1 cellular context compared by ENCODE assay signal in genomic region chr2:28566441-28567075, GRCh38.
A peak's percentile ranks its signal among the peaks of the same experiment; 100 is the strongest.
TF ChIP-seq lines count a peak whose summit lies in the region.

No MANE protein-coding gene starts in this region.

TF ChIP-seq in K562, 482 proteins besides CTCF, POLR2A, EP300 and RAD21 (continued from another document and continues in another):
- TF ChIP-seq ZNF639 (CRISPR knock-in tag; conservative IDR thresholded peaks at IDR 0.05 in 1 of 2, IDR thresholded peaks at IDR 0.05 in 1 of 2): no peak
- TF ChIP-seq FOXA3 (CRISPR knock-in tag; conservative IDR thresholded peaks at IDR 0.05 in 1 of 2, IDR thresholded peaks at IDR 0.05 in 1 of 2): peak in 1 of 2 experiments; percentile 46; a peak in 1 of 4 replicates
- no peak for TF ChIP-seq IRF9 (tag; IDR thresholded peaks at IDR 0.05)
- no peak for TF ChIP-seq CEBPG (CRISPR knock-in tag; IDR thresholded peaks at IDR 0.05)
- TF ChIP-seq CEBPG (tag; conservative IDR thresholded peaks at IDR 0.05 in 1 of 2, IDR thresholded peaks at IDR 0.05 in 1 of 2): no peak
- no peak for TF ChIP-seq RNF219 (CRISPR knock-in tag; IDR thresholded peaks at IDR 0.05)
- no peak for TF ChIP-seq PRPF4 (IDR thresholded peaks at IDR 0.05; ENCODE audit: insufficient read depth, low read depth, low read length, poor library complexity, severe bottlenecking)
- TF ChIP-seq, protein P1, sequence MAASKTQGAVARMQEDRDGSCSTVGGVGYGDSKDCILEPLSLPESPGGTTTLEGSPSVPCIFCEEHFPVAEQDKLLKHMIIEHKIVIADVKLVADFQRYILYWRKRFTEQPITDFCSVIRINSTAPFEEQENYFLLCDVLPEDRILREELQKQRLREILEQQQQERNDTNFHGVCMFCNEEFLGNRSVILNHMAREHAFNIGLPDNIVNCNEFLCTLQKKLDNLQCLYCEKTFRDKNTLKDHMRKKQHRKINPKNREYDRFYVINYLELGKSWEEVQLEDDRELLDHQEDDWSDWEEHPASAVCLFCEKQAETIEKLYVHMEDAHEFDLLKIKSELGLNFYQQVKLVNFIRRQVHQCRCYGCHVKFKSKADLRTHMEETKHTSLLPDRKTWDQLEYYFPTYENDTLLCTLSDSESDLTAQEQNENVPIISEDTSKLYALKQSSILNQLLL (CRISPR knock-in tag; IDR thresholded peaks at IDR 0.05; ENCODE audit: borderline replicate concordance): no peak
- TF ChIP-seq HES1 (IDR thresholded peaks at IDR 0.05; ENCODE audit: low read depth): no peak
- TF ChIP-seq BDP1 (IDR thresholded peaks at IDR 0.05; ENCODE audit: insufficient read depth, insufficient read length): no peak
- TF ChIP-seq SAFB (IDR thresholded peaks at IDR 0.05; ENCODE audit: borderline replicate concordance, low read depth, low read length): no peak
- TF ChIP-seq CBX5 (IDR thresholded peaks at IDR 0.05; ENCODE audit: borderline replicate concordance, low read depth): no peak
- no peak for TF ChIP-seq CBFA2T3 (IDR thresholded peaks at IDR 0.05)
- TF ChIP-seq ZNF197 (CRISPR knock-in tag; IDR thresholded peaks at IDR 0.05; ENCODE audit: low read depth): no peak
- TF ChIP-seq, protein P2, sequence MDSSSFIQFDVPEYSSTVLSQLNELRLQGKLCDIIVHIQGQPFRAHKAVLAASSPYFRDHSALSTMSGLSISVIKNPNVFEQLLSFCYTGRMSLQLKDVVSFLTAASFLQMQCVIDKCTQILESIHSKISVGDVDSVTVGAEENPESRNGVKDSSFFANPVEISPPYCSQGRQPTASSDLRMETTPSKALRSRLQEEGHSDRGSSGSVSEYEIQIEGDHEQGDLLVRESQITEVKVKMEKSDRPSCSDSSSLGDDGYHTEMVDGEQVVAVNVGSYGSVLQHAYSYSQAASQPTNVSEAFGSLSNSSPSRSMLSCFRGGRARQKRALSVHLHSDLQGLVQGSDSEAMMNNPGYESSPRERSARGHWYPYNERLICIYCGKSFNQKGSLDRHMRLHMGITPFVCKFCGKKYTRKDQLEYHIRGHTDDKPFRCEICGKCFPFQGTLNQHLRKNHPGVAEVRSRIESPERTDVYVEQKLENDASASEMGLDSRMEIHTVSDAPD (CRISPR knock-in tag; IDR thresholded peaks at IDR 0.05): no peak
- no peak for TF ChIP-seq CHD1 (IDR thresholded peaks at IDR 0.05; ENCODE audit: low read length)
- TF ChIP-seq RBM25 (IDR thresholded peaks at IDR 0.05; ENCODE audit: low read depth, low read length, severe bottlenecking): no peak
- no peak for TF ChIP-seq ELF2 (CRISPR knock-in tag; IDR thresholded peaks at IDR 0.05)
- TF ChIP-seq BRF1 (IDR thresholded peaks at IDR 0.05; ENCODE audit: borderline replicate concordance, extremely low read depth, insufficient read length): no peak
- TF ChIP-seq, protein P3, sequence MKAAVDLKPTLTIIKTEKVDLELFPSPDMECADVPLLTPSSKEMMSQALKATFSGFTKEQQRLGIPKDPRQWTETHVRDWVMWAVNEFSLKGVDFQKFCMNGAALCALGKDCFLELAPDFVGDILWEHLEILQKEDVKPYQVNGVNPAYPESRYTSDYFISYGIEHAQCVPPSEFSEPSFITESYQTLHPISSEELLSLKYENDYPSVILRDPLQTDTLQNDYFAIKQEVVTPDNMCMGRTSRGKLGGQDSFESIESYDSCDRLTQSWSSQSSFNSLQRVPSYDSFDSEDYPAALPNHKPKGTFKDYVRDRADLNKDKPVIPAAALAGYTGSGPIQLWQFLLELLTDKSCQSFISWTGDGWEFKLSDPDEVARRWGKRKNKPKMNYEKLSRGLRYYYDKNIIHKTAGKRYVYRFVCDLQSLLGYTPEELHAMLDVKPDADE (conservative IDR thresholded peaks at IDR 0.05; ENCODE audit: control insufficient read depth, low read depth, low read length): no peak
- TF ChIP-seq BRCA1 (IDR thresholded peaks at IDR 0.05): no peak
- no peak for TF ChIP-seq BRCA1 (CRISPR knock-in tag; IDR thresholded peaks at IDR 0.05)
- no peak for TF ChIP-seq ARHGAP35 (IDR thresholded peaks at IDR 0.05; ENCODE audit: partially characterized antibody)
- no peak for TF ChIP-seq TBP (optimal IDR thresholded peaks at IDR 0.05; ENCODE audit: low read depth, low read length)
- no peak for TF ChIP-seq MXD1 (CRISPR knock-in tag; IDR thresholded peaks at IDR 0.05; ENCODE audit: borderline replicate concordance, poor library complexity, severe bottlenecking)
- no peak for TF ChIP-seq HNRNPUL1 (IDR thresholded peaks at IDR 0.05; ENCODE audit: low read length)
- TF ChIP-seq ZNF717 (CRISPR knock-in tag; IDR thresholded peaks at IDR 0.05): no peak
- TF ChIP-seq ZNF212 (CRISPR knock-in tag; IDR thresholded peaks at IDR 0.05): no peak
- no peak for TF ChIP-seq SLC30A9 (CRISPR knock-in tag; IDR thresholded peaks at IDR 0.05)
- no peak for TF ChIP-seq GABPB1 (CRISPR knock-in tag; IDR thresholded peaks at IDR 0.05)
- TF ChIP-seq IFI16 (CRISPR knock-in tag; IDR thresholded peaks at IDR 0.05): no peak
- no peak for TF ChIP-seq ZBED1 (IDR thresholded peaks at IDR 0.05)
- TF ChIP-seq, protein P4, sequence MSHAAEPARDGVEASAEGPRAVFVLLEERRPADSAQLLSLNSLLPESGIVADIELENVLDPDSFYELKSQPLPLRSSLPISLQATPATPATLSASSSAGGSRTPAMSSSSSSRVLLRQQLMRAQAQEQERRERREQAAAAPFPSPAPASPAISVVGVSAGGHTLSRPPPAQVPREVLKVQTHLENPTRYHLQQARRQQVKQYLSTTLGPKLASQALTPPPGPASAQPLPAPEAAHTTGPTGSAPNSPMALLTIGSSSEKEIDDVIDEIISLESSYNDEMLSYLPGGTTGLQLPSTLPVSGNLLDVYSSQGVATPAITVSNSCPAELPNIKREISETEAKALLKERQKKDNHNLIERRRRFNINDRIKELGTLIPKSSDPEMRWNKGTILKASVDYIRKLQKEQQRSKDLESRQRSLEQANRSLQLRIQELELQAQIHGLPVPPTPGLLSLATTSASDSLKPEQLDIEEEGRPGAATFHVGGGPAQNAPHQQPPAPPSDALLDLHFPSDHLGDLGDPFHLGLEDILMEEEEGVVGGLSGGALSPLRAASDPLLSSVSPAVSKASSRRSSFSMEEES (CRISPR knock-in tag; IDR thresholded peaks at IDR 0.05): no peak
- TF ChIP-seq ZBTB7A (IDR thresholded peaks at IDR 0.05; ENCODE audit: borderline replicate concordance, control insufficient read depth, low read depth, low read length): peak; percentile 32; the same call in 1 of the 2 replicates
- TF ChIP-seq, protein P5, sequence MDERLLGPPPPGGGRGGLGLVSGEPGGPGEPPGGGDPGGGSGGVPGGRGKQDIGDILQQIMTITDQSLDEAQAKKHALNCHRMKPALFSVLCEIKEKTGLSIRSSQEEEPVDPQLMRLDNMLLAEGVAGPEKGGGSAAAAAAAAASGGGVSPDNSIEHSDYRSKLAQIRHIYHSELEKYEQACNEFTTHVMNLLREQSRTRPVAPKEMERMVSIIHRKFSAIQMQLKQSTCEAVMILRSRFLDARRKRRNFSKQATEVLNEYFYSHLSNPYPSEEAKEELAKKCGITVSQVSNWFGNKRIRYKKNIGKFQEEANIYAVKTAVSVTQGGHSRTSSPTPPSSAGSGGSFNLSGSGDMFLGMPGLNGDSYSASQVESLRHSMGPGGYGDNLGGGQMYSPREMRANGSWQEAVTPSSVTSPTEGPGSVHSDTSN (CRISPR knock-in tag; IDR thresholded peaks at IDR 0.05; ENCODE audit: low read depth): no peak
- TF ChIP-seq, protein P5 (tag; conservative IDR thresholded peaks at IDR 0.05; ENCODE audit: low read depth): no peak
- TF ChIP-seq ZNF324 (CRISPR knock-in tag; IDR thresholded peaks at IDR 0.05): no peak
- TF ChIP-seq ZNF347 (CRISPR knock-in tag; IDR thresholded peaks at IDR 0.05; ENCODE audit: low read depth): no peak
- no peak for TF ChIP-seq FIP1L1 (IDR thresholded peaks at IDR 0.05; ENCODE audit: low read depth, low read length, poor library complexity, severe bottlenecking)
- TF ChIP-seq ZNF561 (CRISPR knock-in tag; conservative IDR thresholded peaks at IDR 0.05): no peak
- TF ChIP-seq NUFIP1 (IDR thresholded peaks at IDR 0.05; ENCODE audit: partially characterized antibody): no peak
- TF ChIP-seq KAT8 (IDR thresholded peaks at IDR 0.05; ENCODE audit: low read depth): no peak
- no peak for TF ChIP-seq MCM7 (IDR thresholded peaks at IDR 0.05)
- TF ChIP-seq TEAD2 (tag; IDR thresholded peaks at IDR 0.05): no peak
- TF ChIP-seq ADNP (tag; IDR thresholded peaks at IDR 0.05): no peak
- TF ChIP-seq MTA3 (IDR thresholded peaks at IDR 0.05; ENCODE audit: borderline replicate concordance): no peak
- TF ChIP-seq NR0B1 (IDR thresholded peaks at IDR 0.05; ENCODE audit: partially characterized antibody): no peak
- no peak for TF ChIP-seq FOXM1 (IDR thresholded peaks at IDR 0.05; ENCODE audit: low read depth)
- no peak for TF ChIP-seq FOXM1 (CRISPR knock-in tag; IDR thresholded peaks at IDR 0.05; ENCODE audit: low read depth)
- TF ChIP-seq SMC3 (conservative IDR thresholded peaks at IDR 0.05; ENCODE audit: insufficient read depth, low read depth, low read length): peak; percentile 98
- TF ChIP-seq ESRRB (CRISPR knock-in tag; IDR thresholded peaks at IDR 0.05; ENCODE audit: borderline replicate concordance): no peak
- no peak for TF ChIP-seq HINFP (tag; conservative IDR thresholded peaks at IDR 0.05; ENCODE audit: low read depth)
- TF ChIP-seq ZC3H8 (IDR thresholded peaks at IDR 0.05): no peak
